In the genomic region with DNA sequence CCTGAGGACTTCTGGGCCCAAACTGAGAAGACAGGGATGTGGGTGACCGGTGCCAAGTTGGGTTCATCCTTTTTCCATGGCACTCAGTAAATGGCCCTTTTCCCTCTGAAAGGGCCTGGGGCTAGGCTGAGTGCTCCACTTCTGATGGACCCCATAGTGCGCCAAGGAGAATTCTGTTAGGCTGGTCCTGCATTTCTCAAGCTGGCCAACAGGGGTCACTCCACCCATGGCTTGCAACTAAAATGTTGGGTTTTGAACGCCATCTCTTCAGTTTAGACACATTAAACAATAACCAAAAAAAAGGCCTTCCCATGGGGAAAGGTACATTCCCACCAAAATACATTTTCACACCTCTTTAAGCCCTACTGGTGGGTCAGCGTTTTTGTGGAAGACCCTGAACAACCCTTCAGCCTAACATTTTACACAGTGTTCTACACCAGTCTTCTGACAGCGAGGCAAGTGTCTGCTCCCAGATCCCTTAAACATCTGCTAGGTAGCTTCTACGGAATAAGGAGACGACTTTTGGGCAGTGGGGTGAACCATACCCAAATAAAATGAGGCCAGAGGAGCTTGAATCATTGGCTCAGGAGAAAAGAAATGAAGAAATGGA, we compare ENCODE assay signal across 1 cellular context.
TF ChIP-seq lines count a peak whose summit lies in the region.

No MANE protein-coding gene starts in this region.

TF ChIP-seq in GM12891, 5 proteins besides CTCF, POLR2A, EP300 and RAD21:
- TF ChIP-seq SPI1 (IDR thresholded peaks at IDR 0.05; ENCODE audit: low read depth, low read length) (no peak), TAF1 (IDR thresholded peaks at IDR 0.05; ENCODE audit: low read depth, low read length) (no peak), PAX5 (IDR thresholded peaks at IDR 0.05; ENCODE audit: insufficient read depth, low read length, severe bottlenecking) (no peak), POU2F2 (IDR thresholded peaks at IDR 0.05; ENCODE audit: low read depth, low read length) (no peak), POLR2AphosphoS5 (IDR thresholded peaks at IDR 0.05; ENCODE audit: low read depth, low read length) (no peak)
